9 cellular contexts compared by ENCODE assay signal in genomic region chr12:52873832-52874572, GRCh38.
DNase-seq lines count a peak whose midpoint lies in the region; TF ChIP-seq lines count a peak whose summit lies in the region.
"Had no signal": no experiment of that assay in that cellular context is flagged by ENCODE, and none has a peak within 500 bp of the region (broad histone marks: within the 10 kb centered on the region; RNA-seq: fewer than 3 reads in every experiment).

No MANE protein-coding gene starts in this region.

- DNase-seq in NCI-H510A treated with DMSO at 0.1 percent for 48 hours (lab: John Stamatoyannopoulos, UW) = peak; percentile 30
- no peak for DNase-seq in NCI-H510A (lab: John Stamatoyannopoulos, UW)
- DNase-seq in NCI-H345 (lab: John Stamatoyannopoulos, UW) = peak; percentile 81
- peak; percentile 46 for DNase-seq in activated T-cell treated with anti-CD3 and anti-CD28 coated beads for 1 hour (ENCODE audit: low read depth)
- DNase-seq in erythroblast (lab: John Stamatoyannopoulos, UW) = peak; percentile 93 to 96
- DNase-seq in stimulated activated naive CD4-positive, alpha-beta T cell treated with Interleukin-2 at 50 U/mL for 16 hours (lab: John Stamatoyannopoulos, UW) = peak; percentile 42
- DNase-seq in KG1 (lab: John Stamatoyannopoulos, UW) = no peak

- H3K9ac ChIP-seq in muscle layer of colon (ENCODE audit: low read length) = no peak overlapping the region

- no peaks in the 10 kb centered on the region for H3K27me3 ChIP-seq in muscle layer of colon (ENCODE audit: control insufficient read depth in 1 of 2, insufficient read depth in 2 of 2, low read length in 2 of 2)

- no peaks in the 10 kb centered on the region for H3K9me3 ChIP-seq in muscle layer of colon (ENCODE audit: low read length)
- H3K9me3 ChIP-seq: neutrophil had no signal

- peaks cover 38% of the 10 kb centered on the region for H3K4me1 ChIP-seq in muscle layer of colon (ENCODE audit: insufficient read depth, low read length)

- peak overlapping the region; percentile 23 for H3K27ac ChIP-seq in muscle layer of colon (ENCODE audit: low read depth, low read length)
- H3K27ac ChIP-seq: neutrophil had no signal

- peak; percentile 39 for TF ChIP-seq POLR2A in erythroblast (IDR thresholded peaks at IDR 0.05; ENCODE audit: low read length)

- H3K36me3 ChIP-seq in muscle layer of colon (ENCODE audit: insufficient read depth, low read length) = no peaks in the 10 kb centered on the region
- H3K36me3 ChIP-seq: neutrophil had no signal

- peak overlapping the region; percentile 32 to 55 for H3K4me3 ChIP-seq in muscle layer of colon (ENCODE audit: low read depth in 1 of 2, low read length in 2 of 2)

Comparison
In these comparisons a context has a peak if more than half of its experiments do, and no peak if none do; other contexts are left out.
1. DNase-seq: peak in NCI-H510A treated with DMSO at 0.1 percent for 48 hours (single experiment), NCI-H345 (single experiment), activated T-cell treated with anti-CD3 and anti-CD28 coated beads for 1 hour (single experiment), erythroblast (2 of 2) and stimulated activated naive CD4-positive, alpha-beta T cell treated with Interleukin-2 at 50 U/mL for 16 hours (single experiment); none in NCI-H510A (single experiment) and KG1 (single experiment).